ENCODE assay signal across 1 cellular context in the genomic region with DNA sequence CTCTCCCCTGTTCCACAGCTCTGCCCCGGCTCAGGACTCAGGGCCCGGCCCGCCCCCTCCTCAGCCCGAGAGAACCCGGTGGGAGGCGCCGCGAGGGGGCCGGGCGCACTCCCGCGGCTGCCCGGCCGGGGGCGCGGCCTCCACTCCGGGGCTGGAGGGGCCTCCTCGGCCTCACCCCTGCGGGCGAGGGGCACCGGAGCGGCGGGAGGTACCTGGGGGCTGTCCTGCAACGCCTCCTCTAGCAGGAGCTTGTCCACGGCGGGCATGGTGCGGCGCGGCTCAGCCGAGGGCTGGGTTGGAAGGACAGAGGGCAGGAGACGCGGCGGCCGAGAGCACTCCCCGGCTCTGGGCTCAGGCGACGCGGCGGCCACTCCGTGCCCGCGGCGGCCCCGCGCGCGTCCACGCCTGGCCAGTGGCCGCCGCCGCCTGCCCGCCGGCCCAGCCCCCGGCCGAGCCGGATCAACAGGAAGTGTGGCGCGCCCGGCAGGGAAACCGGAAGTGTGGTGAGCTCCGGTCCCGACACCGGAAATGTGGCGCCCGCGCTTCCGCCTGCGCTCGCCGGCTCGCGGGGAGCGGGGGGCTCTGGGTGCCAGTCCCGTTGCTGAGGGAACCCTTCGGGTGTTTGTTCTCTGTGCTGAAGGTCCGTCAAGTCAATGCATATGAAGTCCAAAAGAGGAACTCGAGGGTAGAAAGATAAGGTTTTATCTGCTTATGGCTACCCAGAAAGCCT.
TF ChIP-seq lines count a peak whose summit lies in the region.

TSS of gene APPL2 (minus strand) at position 428 of the 730 bp plus-strand sequence. CDS start at position 266, 162 bp downstream.

TF ChIP-seq in HepG2, 621 proteins besides CTCF, POLR2A, EP300 and RAD21 (continued from another document and continues in another):
- TF ChIP-seq, protein P1, sequence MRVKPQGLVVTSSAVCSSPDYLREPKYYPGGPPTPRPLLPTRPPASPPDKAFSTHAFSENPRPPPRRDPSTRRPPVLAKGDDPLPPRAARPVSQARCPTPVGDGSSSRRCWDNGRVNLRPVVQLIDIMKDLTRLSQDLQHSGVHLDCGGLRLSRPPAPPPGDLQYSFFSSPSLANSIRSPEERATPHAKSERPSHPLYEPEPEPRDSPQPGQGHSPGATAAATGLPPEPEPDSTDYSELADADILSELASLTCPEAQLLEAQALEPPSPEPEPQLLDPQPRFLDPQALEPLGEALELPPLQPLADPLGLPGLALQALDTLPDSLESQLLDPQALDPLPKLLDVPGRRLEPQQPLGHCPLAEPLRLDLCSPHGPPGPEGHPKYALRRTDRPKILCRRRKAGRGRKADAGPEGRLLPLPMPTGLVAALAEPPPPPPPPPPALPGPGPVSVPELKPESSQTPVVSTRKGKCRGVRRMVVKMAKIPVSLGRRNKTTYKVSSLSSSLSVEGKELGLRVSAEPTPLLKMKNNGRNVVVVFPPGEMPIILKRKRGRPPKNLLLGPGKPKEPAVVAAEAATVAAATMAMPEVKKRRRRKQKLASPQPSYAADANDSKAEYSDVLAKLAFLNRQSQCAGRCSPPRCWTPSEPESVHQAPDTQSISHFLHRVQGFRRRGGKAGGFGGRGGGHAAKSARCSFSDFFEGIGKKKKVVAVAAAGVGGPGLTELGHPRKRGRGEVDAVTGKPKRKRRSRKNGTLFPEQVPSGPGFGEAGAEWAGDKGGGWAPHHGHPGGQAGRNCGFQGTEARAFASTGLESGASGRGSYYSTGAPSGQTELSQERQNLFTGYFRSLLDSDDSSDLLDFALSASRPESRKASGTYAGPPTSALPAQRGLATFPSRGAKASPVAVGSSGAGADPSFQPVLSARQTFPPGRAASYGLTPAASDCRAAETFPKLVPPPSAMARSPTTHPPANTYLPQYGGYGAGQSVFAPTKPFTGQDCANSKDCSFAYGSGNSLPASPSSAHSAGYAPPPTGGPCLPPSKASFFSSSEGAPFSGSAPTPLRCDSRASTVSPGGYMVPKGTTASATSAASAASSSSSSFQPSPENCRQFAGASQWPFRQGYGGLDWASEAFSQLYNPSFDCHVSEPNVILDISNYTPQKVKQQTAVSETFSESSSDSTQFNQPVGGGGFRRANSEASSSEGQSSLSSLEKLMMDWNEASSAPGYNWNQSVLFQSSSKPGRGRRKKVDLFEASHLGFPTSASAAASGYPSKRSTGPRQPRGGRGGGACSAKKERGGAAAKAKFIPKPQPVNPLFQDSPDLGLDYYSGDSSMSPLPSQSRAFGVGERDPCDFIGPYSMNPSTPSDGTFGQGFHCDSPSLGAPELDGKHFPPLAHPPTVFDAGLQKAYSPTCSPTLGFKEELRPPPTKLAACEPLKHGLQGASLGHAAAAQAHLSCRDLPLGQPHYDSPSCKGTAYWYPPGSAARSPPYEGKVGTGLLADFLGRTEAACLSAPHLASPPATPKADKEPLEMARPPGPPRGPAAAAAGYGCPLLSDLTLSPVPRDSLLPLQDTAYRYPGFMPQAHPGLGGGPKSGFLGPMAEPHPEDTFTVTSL (CRISPR knock-in tag; IDR thresholded peaks at IDR 0.05; ENCODE audit: borderline replicate concordance), result no peak
- TF ChIP-seq HMG20A (CRISPR knock-in tag; IDR thresholded peaks at IDR 0.05; ENCODE audit: borderline replicate concordance) (0 out of 2 replicates have a peak, but pooled peaks have one; percentile 8), ZNF205 (CRISPR knock-in tag; IDR thresholded peaks at IDR 0.05) (no peak), ZNF160 (CRISPR knock-in tag; IDR thresholded peaks at IDR 0.05) (0 out of 2 replicates have a peak, but pooled peaks have one; percentile 17), KDM1A (CRISPR knock-in tag; IDR thresholded peaks at IDR 0.05) (no peak), ZNF543 (CRISPR knock-in tag; IDR thresholded peaks at IDR 0.05) (0 out of 2 replicates have a peak, but pooled peaks have one; percentile 59), PAX8 (CRISPR knock-in tag; IDR thresholded peaks at IDR 0.05; ENCODE audit: borderline replicate concordance) (peak; percentile 82; the same call in 1 of the 2 replicates), IRF2 (CRISPR knock-in tag; IDR thresholded peaks at IDR 0.05) (peak; percentile 40; the same call in 1 of the 2 replicates), BRD4 (CRISPR knock-in tag; IDR thresholded peaks at IDR 0.05) (0 out of 2 replicates have a peak, but pooled peaks have one; percentile 42), SATB2 (CRISPR knock-in tag; IDR thresholded peaks at IDR 0.05) (0 out of 2 replicates have a peak, but pooled peaks have one; percentile 74), ZFP36L1 (CRISPR knock-in tag; IDR thresholded peaks at IDR 0.05) (0 out of 2 replicates have a peak, but pooled peaks have one; percentile 8), SMC3 (IDR thresholded peaks at IDR 0.05; ENCODE audit: low read length) (no peak), GPBP1L1 (CRISPR knock-in tag; IDR thresholded peaks at IDR 0.05) (no peak), POLR2AphosphoS5 (IDR thresholded peaks at IDR 0.05; ENCODE audit: low read depth, low read length) (peak; percentile 87), ZNF567 (CRISPR knock-in tag; IDR thresholded peaks at IDR 0.05; ENCODE audit: borderline replicate concordance) (no peak; the same call in 1 of the 2 replicates), ERF (CRISPR knock-in tag; IDR thresholded peaks at IDR 0.05) (peak; percentile 67; the same call in 1 of the 2 replicates), ZNF768 (CRISPR knock-in tag; IDR thresholded peaks at IDR 0.05) (peak; percentile 75), FOXJ3 (CRISPR knock-in tag; IDR thresholded peaks at IDR 0.05; ENCODE audit: borderline replicate concordance) (peak; percentile 21; the same call in 1 of the 2 replicates), CCDC6 (CRISPR knock-in tag; IDR thresholded peaks at IDR 0.05) (peak; percentile 55; the same call in 1 of the 2 replicates), ZFP41 (CRISPR knock-in tag; IDR thresholded peaks at IDR 0.05; ENCODE audit: borderline replicate concordance) (no peak), GTF3A (CRISPR knock-in tag; conservative IDR thresholded peaks at IDR 0.05) (no peak), SCMH1 (CRISPR knock-in tag; IDR thresholded peaks at IDR 0.05; ENCODE audit: borderline replicate concordance) (no peak), XRCC5 (optimal IDR thresholded peaks at IDR 0.05; ENCODE audit: low read length) (no peak), SALL2 (CRISPR knock-in tag; IDR thresholded peaks at IDR 0.05) (0 out of 2 replicates have a peak, but pooled peaks have one; percentile 45), FOXK1 (CRISPR knock-in tag; IDR thresholded peaks at IDR 0.05; ENCODE audit: borderline replicate concordance, low read depth) (peak; percentile 79; the same call in 1 of the 2 replicates), TBL1XR1 (IDR thresholded peaks at IDR 0.05; ENCODE audit: borderline replicate concordance, low read length, partially characterized antibody) (no peak)
- TF ChIP-seq, protein P2, sequence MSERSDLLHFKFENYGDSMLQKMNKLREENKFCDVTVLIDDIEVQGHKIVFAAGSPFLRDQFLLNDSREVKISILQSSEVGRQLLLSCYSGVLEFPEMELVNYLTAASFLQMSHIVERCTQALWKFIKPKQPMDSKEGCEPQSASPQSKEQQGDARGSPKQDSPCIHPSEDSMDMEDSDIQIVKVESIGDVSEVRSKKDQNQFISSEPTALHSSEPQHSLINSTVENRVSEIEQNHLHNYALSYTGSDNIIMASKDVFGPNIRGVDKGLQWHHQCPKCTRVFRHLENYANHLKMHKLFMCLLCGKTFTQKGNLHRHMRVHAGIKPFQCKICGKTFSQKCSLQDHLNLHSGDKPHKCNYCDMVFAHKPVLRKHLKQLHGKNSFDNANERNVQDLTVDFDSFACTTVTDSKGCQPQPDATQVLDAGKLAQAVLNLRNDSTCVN (CRISPR knock-in tag; IDR thresholded peaks at IDR 0.05; ENCODE audit: borderline replicate concordance), result peak; percentile 14; the same call in 1 of the 2 replicates
- TF ChIP-seq, protein P3, sequence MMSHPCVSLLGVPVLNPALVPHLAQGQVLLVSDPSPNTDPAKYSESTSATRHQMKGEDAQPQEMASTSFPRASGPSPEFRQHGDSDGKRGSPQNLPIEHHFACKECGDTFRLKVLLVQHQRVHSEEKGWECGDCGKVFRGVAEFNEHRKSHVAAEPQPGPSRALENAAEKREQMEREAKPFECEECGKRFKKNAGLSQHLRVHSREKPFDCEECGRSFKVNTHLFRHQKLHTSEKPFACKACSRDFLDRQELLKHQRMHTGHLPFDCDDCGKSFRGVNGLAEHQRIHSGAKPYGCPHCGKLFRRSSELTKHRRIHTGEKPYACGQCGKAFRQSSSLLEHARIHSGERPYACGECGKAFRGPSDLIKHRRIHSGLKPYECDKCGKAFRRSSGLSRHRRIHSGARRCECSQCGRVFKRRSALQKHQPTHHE (CRISPR knock-in tag; IDR thresholded peaks at IDR 0.05; ENCODE audit: borderline replicate concordance), result peak; percentile 46; the same call in 1 of the 2 replicates
- TF ChIP-seq, protein P4, sequence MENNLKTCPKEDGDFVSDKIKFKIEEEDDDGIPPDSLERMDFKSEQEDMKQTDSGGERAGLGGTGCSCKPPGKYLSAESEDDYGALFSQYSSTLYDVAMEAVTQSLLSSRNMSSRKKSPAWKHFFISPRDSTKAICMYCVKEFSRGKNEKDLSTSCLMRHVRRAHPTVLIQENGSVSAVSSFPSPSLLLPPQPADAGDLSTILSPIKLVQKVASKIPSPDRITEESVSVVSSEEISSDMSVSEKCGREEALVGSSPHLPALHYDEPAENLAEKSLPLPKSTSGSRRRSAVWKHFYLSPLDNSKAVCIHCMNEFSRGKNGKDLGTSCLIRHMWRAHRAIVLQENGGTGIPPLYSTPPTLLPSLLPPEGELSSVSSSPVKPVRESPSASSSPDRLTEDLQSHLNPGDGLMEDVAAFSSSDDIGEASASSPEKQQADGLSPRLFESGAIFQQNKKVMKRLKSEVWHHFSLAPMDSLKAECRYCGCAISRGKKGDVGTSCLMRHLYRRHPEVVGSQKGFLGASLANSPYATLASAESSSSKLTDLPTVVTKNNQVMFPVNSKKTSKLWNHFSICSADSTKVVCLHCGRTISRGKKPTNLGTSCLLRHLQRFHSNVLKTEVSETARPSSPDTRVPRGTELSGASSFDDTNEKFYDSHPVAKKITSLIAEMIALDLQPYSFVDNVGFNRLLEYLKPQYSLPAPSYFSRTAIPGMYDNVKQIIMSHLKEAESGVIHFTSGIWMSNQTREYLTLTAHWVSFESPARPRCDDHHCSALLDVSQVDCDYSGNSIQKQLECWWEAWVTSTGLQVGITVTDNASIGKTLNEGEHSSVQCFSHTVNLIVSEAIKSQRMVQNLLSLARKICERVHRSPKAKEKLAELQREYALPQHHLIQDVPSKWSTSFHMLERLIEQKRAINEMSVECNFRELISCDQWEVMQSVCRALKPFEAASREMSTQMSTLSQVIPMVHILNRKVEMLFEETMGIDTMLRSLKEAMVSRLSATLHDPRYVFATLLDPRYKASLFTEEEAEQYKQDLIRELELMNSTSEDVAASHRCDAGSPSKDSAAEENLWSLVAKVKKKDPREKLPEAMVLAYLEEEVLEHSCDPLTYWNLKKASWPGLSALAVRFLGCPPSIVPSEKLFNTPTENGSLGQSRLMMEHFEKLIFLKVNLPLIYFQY (CRISPR knock-in tag; IDR thresholded peaks at IDR 0.05; ENCODE audit: borderline replicate concordance), result peak; percentile 18; the same call in 1 of the 2 replicates
- TF ChIP-seq, protein P5, sequence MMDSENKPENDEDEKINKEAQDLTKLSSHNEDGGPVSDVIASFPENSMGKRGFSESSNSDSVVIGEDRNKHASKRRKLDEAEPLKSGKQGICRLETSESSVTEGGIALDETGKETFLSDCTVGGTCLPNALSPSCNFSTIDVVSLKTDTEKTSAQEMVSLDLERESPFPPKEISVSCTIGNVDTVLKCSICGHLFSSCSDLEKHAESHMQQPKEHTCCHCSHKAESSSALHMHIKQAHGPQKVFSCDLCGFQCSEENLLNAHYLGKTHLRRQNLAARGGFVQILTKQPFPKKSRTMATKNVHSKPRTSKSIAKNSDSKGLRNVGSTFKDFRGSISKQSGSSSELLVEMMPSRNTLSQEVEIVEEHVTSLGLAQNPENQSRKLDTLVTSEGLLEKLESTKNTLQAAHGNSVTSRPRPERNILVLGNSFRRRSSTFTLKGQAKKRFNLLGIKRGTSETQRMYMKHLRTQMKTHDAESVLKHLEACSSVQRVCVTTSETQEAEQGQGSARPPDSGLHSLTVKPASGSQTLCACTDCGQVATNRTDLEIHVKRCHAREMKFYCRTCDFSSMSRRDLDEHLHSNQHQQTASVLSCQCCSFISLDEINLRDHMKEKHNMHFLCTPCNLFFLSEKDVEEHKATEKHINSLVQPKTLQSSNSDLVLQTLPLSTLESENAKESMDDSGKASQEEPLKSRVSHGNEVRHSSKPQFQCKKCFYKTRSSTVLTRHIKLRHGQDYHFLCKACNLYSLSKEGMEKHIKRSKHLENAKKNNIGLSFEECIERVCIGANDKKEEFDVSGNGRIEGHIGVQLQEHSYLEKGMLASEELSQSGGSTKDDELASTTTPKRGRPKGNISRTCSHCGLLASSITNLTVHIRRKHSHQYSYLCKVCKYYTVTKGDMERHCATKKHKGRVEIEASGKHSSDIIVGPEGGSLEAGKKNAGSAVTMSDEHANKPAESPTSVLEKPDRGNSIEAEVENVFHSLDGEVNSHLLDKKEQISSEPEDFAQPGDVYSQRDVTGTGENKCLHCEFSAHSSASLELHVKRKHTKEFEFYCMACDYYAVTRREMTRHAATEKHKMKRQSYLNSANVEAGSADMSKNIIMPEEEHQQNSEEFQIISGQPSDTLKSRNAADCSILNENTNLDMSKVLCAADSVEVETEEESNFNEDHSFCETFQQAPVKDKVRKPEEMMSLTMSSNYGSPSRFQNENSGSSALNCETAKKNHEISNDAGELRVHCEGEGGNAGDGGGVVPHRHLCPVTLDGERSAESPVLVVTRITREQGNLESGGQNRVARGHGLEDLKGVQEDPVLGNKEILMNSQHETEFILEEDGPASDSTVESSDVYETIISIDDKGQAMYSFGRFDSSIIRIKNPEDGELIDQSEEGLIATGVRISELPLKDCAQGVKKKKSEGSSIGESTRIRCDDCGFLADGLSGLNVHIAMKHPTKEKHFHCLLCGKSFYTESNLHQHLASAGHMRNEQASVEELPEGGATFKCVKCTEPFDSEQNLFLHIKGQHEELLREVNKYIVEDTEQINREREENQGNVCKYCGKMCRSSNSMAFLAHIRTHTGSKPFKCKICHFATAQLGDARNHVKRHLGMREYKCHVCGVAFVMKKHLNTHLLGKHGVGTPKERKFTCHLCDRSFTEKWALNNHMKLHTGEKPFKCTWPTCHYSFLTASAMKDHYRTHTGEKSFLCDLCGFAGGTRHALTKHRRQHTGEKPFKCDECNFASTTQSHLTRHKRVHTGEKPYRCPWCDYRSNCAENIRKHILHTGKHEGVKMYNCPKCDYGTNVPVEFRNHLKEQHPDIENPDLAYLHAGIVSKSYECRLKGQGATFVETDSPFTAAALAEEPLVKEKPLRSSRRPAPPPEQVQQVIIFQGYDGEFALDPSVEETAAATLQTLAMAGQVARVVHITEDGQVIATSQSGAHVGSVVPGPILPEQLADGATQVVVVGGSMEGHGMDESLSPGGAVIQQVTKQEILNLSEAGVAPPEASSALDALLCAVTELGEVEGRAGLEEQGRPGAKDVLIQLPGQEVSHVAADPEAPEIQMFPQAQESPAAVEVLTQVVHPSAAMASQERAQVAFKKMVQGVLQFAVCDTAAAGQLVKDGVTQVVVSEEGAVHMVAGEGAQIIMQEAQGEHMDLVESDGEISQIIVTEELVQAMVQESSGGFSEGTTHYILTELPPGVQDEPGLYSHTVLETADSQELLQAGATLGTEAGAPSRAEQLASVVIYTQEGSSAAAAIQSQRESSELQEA (CRISPR knock-in tag; IDR thresholded peaks at IDR 0.05; ENCODE audit: not compliant biosample characterization), result no peak
